In the genomic region with DNA sequence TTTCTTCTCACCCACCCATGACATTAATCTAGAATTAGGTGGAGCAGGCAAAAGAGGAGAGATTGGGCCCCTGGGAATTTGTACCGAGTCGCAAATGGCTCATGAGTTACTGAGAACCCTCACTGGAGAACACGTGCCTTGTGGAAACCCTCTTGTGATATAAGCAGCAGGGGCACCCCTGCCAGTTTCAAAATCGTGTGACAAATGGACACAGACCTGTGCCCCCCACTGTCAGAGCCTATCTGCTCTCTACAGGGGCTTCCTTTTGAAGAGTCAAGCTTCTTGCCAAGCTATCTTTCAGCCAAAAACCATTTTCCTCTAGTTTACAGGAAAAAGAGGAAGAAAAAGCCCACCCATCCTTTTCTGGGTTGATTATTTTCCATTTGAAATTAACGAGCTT, we compare ENCODE assay signal across 1 cellular context.
TF ChIP-seq lines count a peak whose summit lies in the region.

No MANE protein-coding gene starts in this region.

TF ChIP-seq in GM23338, 12 proteins besides CTCF, POLR2A, EP300 and RAD21 (continued from another document):
- TF ChIP-seq, protein P1, sequence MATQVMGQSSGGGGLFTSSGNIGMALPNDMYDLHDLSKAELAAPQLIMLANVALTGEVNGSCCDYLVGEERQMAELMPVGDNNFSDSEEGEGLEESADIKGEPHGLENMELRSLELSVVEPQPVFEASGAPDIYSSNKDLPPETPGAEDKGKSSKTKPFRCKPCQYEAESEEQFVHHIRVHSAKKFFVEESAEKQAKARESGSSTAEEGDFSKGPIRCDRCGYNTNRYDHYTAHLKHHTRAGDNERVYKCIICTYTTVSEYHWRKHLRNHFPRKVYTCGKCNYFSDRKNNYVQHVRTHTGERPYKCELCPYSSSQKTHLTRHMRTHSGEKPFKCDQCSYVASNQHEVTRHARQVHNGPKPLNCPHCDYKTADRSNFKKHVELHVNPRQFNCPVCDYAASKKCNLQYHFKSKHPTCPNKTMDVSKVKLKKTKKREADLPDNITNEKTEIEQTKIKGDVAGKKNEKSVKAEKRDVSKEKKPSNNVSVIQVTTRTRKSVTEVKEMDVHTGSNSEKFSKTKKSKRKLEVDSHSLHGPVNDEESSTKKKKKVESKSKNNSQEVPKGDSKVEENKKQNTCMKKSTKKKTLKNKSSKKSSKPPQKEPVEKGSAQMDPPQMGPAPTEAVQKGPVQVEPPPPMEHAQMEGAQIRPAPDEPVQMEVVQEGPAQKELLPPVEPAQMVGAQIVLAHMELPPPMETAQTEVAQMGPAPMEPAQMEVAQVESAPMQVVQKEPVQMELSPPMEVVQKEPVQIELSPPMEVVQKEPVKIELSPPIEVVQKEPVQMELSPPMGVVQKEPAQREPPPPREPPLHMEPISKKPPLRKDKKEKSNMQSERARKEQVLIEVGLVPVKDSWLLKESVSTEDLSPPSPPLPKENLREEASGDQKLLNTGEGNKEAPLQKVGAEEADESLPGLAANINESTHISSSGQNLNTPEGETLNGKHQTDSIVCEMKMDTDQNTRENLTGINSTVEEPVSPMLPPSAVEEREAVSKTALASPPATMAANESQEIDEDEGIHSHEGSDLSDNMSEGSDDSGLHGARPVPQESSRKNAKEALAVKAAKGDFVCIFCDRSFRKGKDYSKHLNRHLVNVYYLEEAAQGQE (IDR thresholded peaks at IDR 0.05; ENCODE audit: unreplicated experiment), result no peak
- TF ChIP-seq POLR2AphosphoS5 (IDR thresholded peaks at IDR 0.05; ENCODE audit: low read depth), result no peak
- TF ChIP-seq STAT1 (IDR thresholded peaks at IDR 0.05; ENCODE audit: unreplicated experiment), result no peak
- TF ChIP-seq, protein P2, sequence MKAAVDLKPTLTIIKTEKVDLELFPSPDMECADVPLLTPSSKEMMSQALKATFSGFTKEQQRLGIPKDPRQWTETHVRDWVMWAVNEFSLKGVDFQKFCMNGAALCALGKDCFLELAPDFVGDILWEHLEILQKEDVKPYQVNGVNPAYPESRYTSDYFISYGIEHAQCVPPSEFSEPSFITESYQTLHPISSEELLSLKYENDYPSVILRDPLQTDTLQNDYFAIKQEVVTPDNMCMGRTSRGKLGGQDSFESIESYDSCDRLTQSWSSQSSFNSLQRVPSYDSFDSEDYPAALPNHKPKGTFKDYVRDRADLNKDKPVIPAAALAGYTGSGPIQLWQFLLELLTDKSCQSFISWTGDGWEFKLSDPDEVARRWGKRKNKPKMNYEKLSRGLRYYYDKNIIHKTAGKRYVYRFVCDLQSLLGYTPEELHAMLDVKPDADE (IDR thresholded peaks at IDR 0.05), result no peak
